Comparison of ENCODE assay signal across 8 cellular contexts in the genomic region with DNA sequence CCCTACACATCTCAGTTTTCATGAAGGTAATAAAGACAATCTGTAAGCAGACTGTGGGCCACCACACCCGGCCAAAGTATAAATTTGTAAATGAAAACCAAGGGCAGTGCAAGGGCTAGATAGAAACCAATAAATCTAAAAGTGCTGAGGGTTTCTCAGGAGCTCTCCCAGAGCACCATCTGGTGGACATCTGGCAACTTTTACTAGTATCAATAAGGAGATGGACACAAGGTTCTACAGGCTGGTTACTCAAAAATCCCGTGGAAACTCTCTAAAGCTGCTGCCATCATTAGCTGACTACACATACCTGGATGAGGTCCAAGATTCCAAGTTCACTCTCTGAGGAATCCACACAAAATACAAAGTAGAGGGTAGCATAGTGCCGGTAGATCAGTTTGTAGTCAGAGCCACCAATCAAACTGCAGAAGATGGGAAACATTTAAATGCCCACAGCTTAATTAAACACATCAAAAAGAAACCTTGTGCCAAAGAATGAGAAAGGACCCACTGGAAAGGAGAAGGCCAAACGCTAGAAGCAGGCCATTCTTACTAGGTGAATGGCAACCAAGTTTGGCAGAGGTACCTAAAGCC. TPM values are rescaled to one million over a fixed set of nuclear protein-coding genes. Genes with fewer than 3 reads are reported as not detected.
DNase-seq lines count a peak whose midpoint lies in the region; ATAC-seq and TF ChIP-seq lines count a peak whose summit lies in the region.

No MANE protein-coding gene starts in this region.

- H3K27ac ChIP-seq in mammary epithelial cell (ENCODE audit: insufficient read depth, low read depth, low read length) = no peak overlapping the region
- H3K27ac ChIP-seq in osteoblast (ENCODE audit: low read depth, low read length) = peak overlapping the region; percentile 28

- no peak for ATAC-seq in HG03045 (IDR thresholded peaks at IDR 0.05; ENCODE audit: unreplicated experiment)

- no peak overlapping the region for H3K4me3 ChIP-seq in NB4 (ENCODE audit: low read depth, low read length)
- no peak overlapping the region for H3K4me3 ChIP-seq in mammary epithelial cell (replicated peaks in 1 of 3; ENCODE audit: insufficient read depth in 1 of 3, low read depth in 2 of 3, low read length in 3 of 3)
- H3K4me3 ChIP-seq in osteoblast (ENCODE audit: insufficient read depth, low read length) = no peak overlapping the region

- WGBS in mammary epithelial cell (ENCODE audit: low coverage, missing lambda C conversion rate) = 57% methylated on average over 4 of the region's 4 CpGs

- H3K4me2 ChIP-seq in mammary epithelial cell (ENCODE audit: insufficient read depth, low read depth, low read length) (no peak overlapping the region), osteoblast (ENCODE audit: insufficient read depth, low read length) (no peak overlapping the region)

- CTCF ChIA-PET in mammary epithelial cell (lab: Charles Lee; ENCODE audit: low non-redundant PET) = interaction anchor here (1.1 to 1.2 kb wide), 2 partner anchors 127 to 148 kb away, joined by 4 read pairs; no protein-coding TSS in a partner anchor

- peak; percentile 1 for DNase-seq in NCI-H1105 treated with DMSO at 0.1 percent for 48 hours (lab: John Stamatoyannopoulos, UW)
- no peak for DNase-seq in NCI-H1105 (lab: John Stamatoyannopoulos, UW)
- DNase-seq in NB4 (ENCODE audit: low read depth) = peak; percentile 71
- peak; percentile 44 for DNase-seq in mammary epithelial cell
- peak; percentile 79 for DNase-seq in osteoblast (ENCODE audit: insufficient read length, low spot score, missing footprints)
- no peak for DNase-seq in activated CD4-positive, alpha-beta T cell treated with anti-CD3 and anti-CD28 coated beads for 48 hours
- no peak for DNase-seq in stimulated activated CD4-positive, alpha-beta T cell treated with anti-CD3 and anti-CD28 coated beads, Interleukin-4, amount 100 ng/mL, for 1 hour

- BruUV-seq in mammary epithelial cell (replicated peaks; lab: Mats Ljungman, UMichigan) = no TSS peak

- H3K4me1 ChIP-seq in mammary epithelial cell (ENCODE audit: insufficient read depth, low read length) (peaks cover 6% of the 10 kb centered on the region), osteoblast (ENCODE audit: insufficient read depth, low read length) (peaks cover 13% of the 10 kb centered on the region)

- H4K20me1 ChIP-seq in mammary epithelial cell (ENCODE audit: insufficient read depth, low read length) = no peaks in the 10 kb centered on the region
- H4K20me1 ChIP-seq in osteoblast (ENCODE audit: insufficient read depth, low read length) = peaks cover 7% of the 10 kb centered on the region

- in situ Hi-C loops in mammary epithelial cell (cut with MboI; ENCODE audit: low sequenced_read_pairs in 2 of 2) = no loop called here

- dilution Hi-C loops in mammary epithelial cell (cut with HindIII; ENCODE audit: low sequenced_read_pairs) = no loop called here

- H2AFZ ChIP-seq in mammary epithelial cell (ENCODE audit: low read depth, low read length) (no peak overlapping the region), osteoblast (ENCODE audit: low read length) (no peak overlapping the region)

- no peaks in the 10 kb centered on the region for H3K27me3 ChIP-seq in mammary epithelial cell (ENCODE audit: insufficient read depth, low read length)
- H3K27me3 ChIP-seq in osteoblast (ENCODE audit: insufficient read depth, low read length) = no peaks in the 10 kb centered on the region

- peaks cover 20% of the 10 kb centered on the region for H3K36me3 ChIP-seq in mammary epithelial cell (ENCODE audit: insufficient read depth, low read length)
- H3K36me3 ChIP-seq in osteoblast (ENCODE audit: insufficient read depth, low read length) = peaks cover 49% of the 10 kb centered on the region

- H3K9me3 ChIP-seq in mammary epithelial cell (replicated peaks; ENCODE audit: insufficient read depth, low read length) (no peaks in the 10 kb centered on the region), osteoblast (ENCODE audit: low read depth, low read length) (no peaks in the 10 kb centered on the region)

- H3K79me2 ChIP-seq in mammary epithelial cell (ENCODE audit: insufficient read depth, low read length) (peaks cover 39% of the 10 kb centered on the region), osteoblast (ENCODE audit: insufficient read depth, low read length) (peaks cover 32% of the 10 kb centered on the region)

- H3K9ac ChIP-seq in mammary epithelial cell (ENCODE audit: insufficient read depth, low read length) = no peak overlapping the region

- intact Hi-C loops in mammary epithelial cell (cut with micrococcal nuclease) = loop anchor here (1.0 kb wide), 1 partner anchor 128 kb away; no protein-coding TSS in a partner anchor

- TF ChIP-seq CTCF in NB4 (IDR thresholded peaks at IDR 0.05; ENCODE audit: low read depth, low read length) (peak; percentile 57), mammary epithelial cell (conservative IDR thresholded peaks at IDR 0.05 in 1 of 2, IDR thresholded peaks at IDR 0.05 in 1 of 2; ENCODE audit: extremely low read depth in 1 of 2, insufficient read depth in 1 of 2, low read depth in 1 of 2, low read length in 2 of 2) (peak; percentile 49 to 55), osteoblast (IDR thresholded peaks at IDR 0.05; ENCODE audit: extremely low read depth, low read depth, low read length) (peak; percentile 71)

- no peak for TF ChIP-seq POLR2A in NB4 (IDR thresholded peaks at IDR 0.05; ENCODE audit: extremely low read depth, insufficient read length)

RNA-seq across cellular contexts. Expression of a gene that starts 5.5 kb away (rescaled TPM):
- total RNA-seq in mammary epithelial cell = 10 to 100 TPM; 34.6 to 53.0 TPM
- polyA plus RNA-seq in mammary epithelial cell = 22.3 TPM
- polyA minus RNA-seq in mammary epithelial cell = 28.9 TPM
- total RNA-seq in osteoblast = 54.8 and 63.7 TPM in 2 replicates

RNA-seq across cellular contexts. Expression of a gene that starts 24.4 kb away (rescaled TPM):
- 10 to 100 TPM; 14.3 to 15.9 TPM for total RNA-seq in mammary epithelial cell
- polyA plus RNA-seq in mammary epithelial cell = 10.8 TPM
- 11.0 TPM for polyA minus RNA-seq in mammary epithelial cell
- 14.1 and 17.7 TPM in 2 replicates for total RNA-seq in osteoblast

Comparison
In these comparisons a context has a peak if more than half of its experiments do, and no peak if none do; other contexts are left out.
1. DNase-seq: peak in NCI-H1105 treated with DMSO at 0.1 percent for 48 hours (single experiment), NB4 (single experiment), mammary epithelial cell (single experiment) and osteoblast (single experiment); none in NCI-H1105 (single experiment), activated CD4-positive, alpha-beta T cell treated with anti-CD3 and anti-CD28 coated beads for 48 hours (single experiment) and stimulated activated CD4-positive, alpha-beta T cell treated with anti-CD3 and anti-CD28 coated beads, Interleukin-4, amount 100 ng/mL, for 1 hour (single experiment).
2. Peak in every context shown above with its lines, with median percentiles within 50 percentile points of each other: CTCF ChIP-seq.